8 cellular contexts compared by ENCODE assay signal in the genomic region with DNA sequence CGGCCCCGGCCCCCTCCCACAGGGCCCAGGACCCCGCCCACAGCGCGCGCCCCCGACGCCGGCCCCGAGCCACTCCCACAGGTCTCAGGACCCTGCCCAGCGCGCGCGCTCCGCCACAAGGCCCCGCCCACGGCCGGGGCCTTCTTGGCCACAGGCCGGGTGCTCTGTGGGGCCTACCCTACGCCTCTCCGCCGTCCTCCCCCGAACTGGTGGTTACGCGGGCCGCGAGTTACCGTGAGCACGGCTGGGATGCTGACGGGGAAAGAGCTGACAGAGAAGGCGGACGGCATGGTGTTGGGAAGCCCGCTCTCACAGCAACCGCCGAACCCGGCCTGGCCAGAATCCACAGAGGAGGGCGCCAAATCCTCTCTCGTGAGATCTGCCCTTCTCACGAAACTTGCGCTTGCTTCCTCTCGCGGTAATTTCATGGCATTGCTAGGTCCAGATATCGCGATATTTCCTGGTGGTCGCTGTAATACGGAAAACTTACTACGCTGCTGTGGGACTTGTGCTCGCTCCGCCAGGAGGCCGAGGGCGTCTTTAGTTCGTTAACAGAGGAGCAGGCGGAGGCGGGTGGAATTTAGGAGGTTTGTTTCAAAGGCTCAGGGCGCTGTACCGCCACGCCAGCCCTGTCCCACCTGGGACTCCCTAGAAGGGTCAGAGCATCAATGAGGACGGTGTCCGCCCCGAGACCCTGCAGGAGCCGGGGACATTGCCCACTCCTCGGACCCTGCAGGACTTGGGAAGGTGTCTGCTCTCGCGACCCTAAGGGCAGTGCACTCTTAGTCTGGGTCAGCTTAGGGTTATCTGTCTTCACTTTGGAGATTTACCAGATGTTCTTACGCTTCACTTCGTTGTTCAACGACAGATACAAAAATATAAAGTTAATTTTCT. TPM values are rescaled to one million over a fixed set of nuclear protein-coding genes. Genes with fewer than 3 reads are reported as not detected.
DNase-seq lines count a peak whose midpoint lies in the region; ATAC-seq and FAIRE-seq lines count a peak whose summit lies in the region.

Gene TMEM18, minus strand, starts transcription at position 351 of the 894 bp plus-strand sequence. Its CDS starts 61 bp downstream, at position 290.

- H3K27ac Mint-ChIP-seq in stimulated activated memory B cell treated with anti-CD40 and anti-IgM and Interleukin-4, amounts not matched to agents 10 μg/mL and 1 μg/mL and 100 μg/mL, for 72 hours: peak within 1 kb of the TSS; percentile 95

- FAIRE-seq in endometrium (lab: Jason Lieb, UNC): peak; percentile 81

- ATAC-seq in GM21360 (IDR thresholded peaks at IDR 0.05; ENCODE audit: unreplicated experiment): peak; percentile 53
- peak; percentile 87 for ATAC-seq in stimulated activated memory B cell treated with anti-CD40 and anti-IgM and Interleukin-4, amounts not matched to agents 10 μg/mL and 1 μg/mL and 100 μg/mL, for 72 hours

- no peaks in the 10 kb centered on the region for H3K9me3 Mint-ChIP-seq in stimulated activated memory B cell treated with anti-CD40 and anti-IgM and Interleukin-4, amounts not matched to agents 10 μg/mL and 1 μg/mL and 100 μg/mL, for 72 hours

- H3K4me1 Mint-ChIP-seq in stimulated activated memory B cell treated with anti-CD40 and anti-IgM and Interleukin-4, amounts not matched to agents 10 μg/mL and 1 μg/mL and 100 μg/mL, for 72 hours: peaks cover 56% of the 10 kb centered on the region

- H3K4me3 Mint-ChIP-seq in stimulated activated memory B cell treated with anti-CD40 and anti-IgM and Interleukin-4, amounts not matched to agents 10 μg/mL and 1 μg/mL and 100 μg/mL, for 72 hours: peak within 1 kb of the TSS; percentile 88

- peaks cover 33% of the 10 kb centered on the region for H3K36me3 Mint-ChIP-seq in stimulated activated memory B cell treated with anti-CD40 and anti-IgM and Interleukin-4, amounts not matched to agents 10 μg/mL and 1 μg/mL and 100 μg/mL, for 72 hours

- peak; percentile 100 for DNase-seq in DMS 273 (lab: John Stamatoyannopoulos, UW; ENCODE audit: unreplicated experiment)
- peak; percentile 97 for DNase-seq in HT-29 (ENCODE audit: low spot score)
- peak; percentile 91 for DNase-seq in NK-92 treated with Interleukin-12 subunit alpha and Interleukin-12 subunit beta, amount 100 ng/mL, for 24 hours (lab: John Stamatoyannopoulos, UW)
- peak; percentile 89 to 96 for DNase-seq in activated CD8-positive, alpha-beta memory T cell treated with anti-CD3 and anti-CD28 coated beads for 1 hour (ENCODE audit: extremely low read depth in 1 of 2, low read depth in 1 of 2)
- DNase-seq in midbrain (lab: John Stamatoyannopoulos, UW): peak; percentile 96

- H3K27me3 Mint-ChIP-seq in stimulated activated memory B cell treated with anti-CD40 and anti-IgM and Interleukin-4, amounts not matched to agents 10 μg/mL and 1 μg/mL and 100 μg/mL, for 72 hours: no peaks in the 10 kb centered on the region

RNA-seq across cellular contexts. Expression of gene TMEM18, which starts in this region (rescaled TPM):
- total RNA-seq in HT-29 (2014; rRNA removed; shearing (Covaris generic)): 11.5 and 12.6 TPM in 2 replicates

Comparison
In these comparisons a context has a peak if more than half of its experiments do, and no peak if none do; other contexts are left out.
1. Peak in every context shown above with its lines: DNase-seq and ATAC-seq.